8 cellular contexts compared by ENCODE assay signal in genomic region chr7:143288836-143289235, GRCh38. TPM values are rescaled to one million over a fixed set of nuclear protein-coding genes. Genes with fewer than 3 reads are reported as not detected.
A peak's percentile ranks its signal among the peaks of the same experiment; 100 is the strongest.
DNase-seq lines count a peak whose midpoint lies in the region; ATAC-seq and TF ChIP-seq lines count a peak whose summit lies in the region.

No MANE protein-coding gene starts in this region.

- H3K9me2 ChIP-seq in DOHH2 (replicated peaks; ENCODE audit: control insufficient read depth, low read length) = no peaks in the 10 kb centered on the region

- WGBS in mesendoderm (ENCODE audit: extremely low coverage, insufficient coverage, low lambda C conversion rate) = no CpG with 5 or more reads among the region's 11 CpGs

- H3K27ac ChIP-seq in DOHH2 (ENCODE audit: low read depth, low read length) (peak overlapping the region; percentile 64), HUES48 (ENCODE audit: low read depth, low read length) (peak overlapping the region; percentile 88), mesendoderm (ENCODE audit: low read depth, low read length) (no peak overlapping the region)

- peaks cover 9% of the 10 kb centered on the region for H3K27me3 Mint-ChIP-seq in brain

- peak overlapping the region; percentile 99 for H3K56ac ChIP-seq in mesendoderm (ENCODE audit: low read length)

- H4K20me1 ChIP-seq in DOHH2 (ENCODE audit: control insufficient read depth, insufficient read depth, low read depth, low read length) = peaks cover 26% of the 10 kb centered on the region

- peak overlapping the region; percentile 9 for H2AK5ac ChIP-seq in mesendoderm (ENCODE audit: low read length)

- H4K8ac ChIP-seq in mesendoderm (ENCODE audit: low read depth, low read length) = no peak overlapping the region

- H4K5ac ChIP-seq in mesendoderm (ENCODE audit: low read length) = no peak overlapping the region

- H3K27me3 ChIP-seq in DOHH2 (ENCODE audit: control insufficient read depth, low read length) (no peaks in the 10 kb centered on the region), HUES48 (ENCODE audit: control insufficient read depth, insufficient read depth, low read length) (peaks cover 29% of the 10 kb centered on the region), mesendoderm (ENCODE audit: insufficient read depth, low read length, poor library complexity) (no peaks in the 10 kb centered on the region)

- DNase-seq in mesendoderm (peak; percentile 48), midbrain (lab: John Stamatoyannopoulos, UW) (no peak), NCI-H446 treated with DMSO at 0.1 percent for 48 hours (lab: John Stamatoyannopoulos, UW) (no peak)
- DNase-seq in stimulated activated CD4-positive, alpha-beta T cell treated with anti-CD3 and anti-CD28 coated beads, Interleukin-12 subunit alpha, Interleukin-12 subunit beta, amount 100 ng/mL, for 4 hours = no peak

- no peak overlapping the region for H2BK15ac ChIP-seq in mesendoderm (replicated peaks; ENCODE audit: low read depth)

- no peak for TF ChIP-seq CTCF in DOHH2 (IDR thresholded peaks at IDR 0.05; ENCODE audit: low read depth, low read length, poor library complexity, severe bottlenecking)
- no peak for TF ChIP-seq CTCF in brain (conservative IDR thresholded peaks at IDR 0.05)

- peaks cover 52% of the 10 kb centered on the region for H3K4me1 ChIP-seq in DOHH2 (ENCODE audit: control insufficient read depth, low read length)
- H3K4me1 ChIP-seq in HUES48 (ENCODE audit: control insufficient read depth, insufficient read depth, low read length) = peaks cover 22% of the 10 kb centered on the region
- H3K4me1 ChIP-seq in mesendoderm (ENCODE audit: control insufficient read depth, low read depth, low read length) = peaks cover 10% of the 10 kb centered on the region

- peak overlapping the region; percentile 91 to 98 (median 96) for H3K27ac Mint-ChIP-seq in brain

- no peak overlapping the region for H2BK5ac ChIP-seq in mesendoderm (ENCODE audit: low read length)

- peaks cover 70% of the 10 kb centered on the region for H3K4me1 Mint-ChIP-seq in brain

- H3K36me3 Mint-ChIP-seq in brain = peaks cover 35% of the 10 kb centered on the region

- peak overlapping the region; percentile 83 for H3K4me2 ChIP-seq in DOHH2 (ENCODE audit: low read length)
- H3K4me2 ChIP-seq in mesendoderm (ENCODE audit: low read length) = peak overlapping the region; percentile 44

- H3K9me3 ChIP-seq in DOHH2 (ENCODE audit: control insufficient read depth, insufficient read depth, low read length) (peaks cover 7% of the 10 kb centered on the region), HUES48 (ENCODE audit: control insufficient read depth, insufficient read depth, low read length) (peaks cover 6% of the 10 kb centered on the region)

- H3K36me3 ChIP-seq in DOHH2 (ENCODE audit: control insufficient read depth, low read length) (peaks cover 59% of the 10 kb centered on the region), HUES48 (ENCODE audit: control insufficient read depth, insufficient read depth, low read length) (peaks cover 34% of the 10 kb centered on the region), mesendoderm (ENCODE audit: control insufficient read depth, insufficient read depth, low read length) (peaks cover 11% of the 10 kb centered on the region)

- peak overlapping the region; percentile 10 for H3K18ac ChIP-seq in mesendoderm (ENCODE audit: low read length)

- H3K79me2 ChIP-seq in DOHH2 (ENCODE audit: control insufficient read depth, low read length) = peaks cover 53% of the 10 kb centered on the region
- H3K79me2 ChIP-seq in mesendoderm (ENCODE audit: control insufficient read depth, insufficient read depth, low read length) = peaks cover 25% of the 10 kb centered on the region

- H3K9me3 Mint-ChIP-seq in brain = peaks cover 0 to 7% (median 4%) of the 10 kb centered on the region in 5 experiments

- H3K79me1 ChIP-seq in mesendoderm (ENCODE audit: low read length) = peaks cover 15% of the 10 kb centered on the region

- H2BK120ac ChIP-seq in mesendoderm (ENCODE audit: low read depth, low read length) = no peak overlapping the region

- no peaks in the 10 kb centered on the region for H3F3A ChIP-seq in DOHH2 (ENCODE audit: control insufficient read depth, insufficient read depth)

- H3K4ac ChIP-seq in mesendoderm (ENCODE audit: low read depth, low read length) = peak overlapping the region; percentile 58

- peak overlapping the region; percentile 48 for H3K23ac ChIP-seq in mesendoderm (ENCODE audit: low read length)

- peak overlapping the region; percentile 95 to 99 (median 97) for H3K4me3 Mint-ChIP-seq in brain

- peak overlapping the region; percentile 97 for H3K9ac ChIP-seq in HUES48 (ENCODE audit: low read depth, low read length)
- peak overlapping the region; percentile 95 for H3K9ac ChIP-seq in mesendoderm (ENCODE audit: low read length)

- ATAC-seq in GM21786 (IDR thresholded peaks at IDR 0.05; ENCODE audit: unreplicated experiment) = no peak

- H3K4me3 ChIP-seq in DOHH2 (ENCODE audit: low read length) (peak overlapping the region; percentile 94), HUES48 (ENCODE audit: low read depth, low read length) (peak overlapping the region; percentile 82), mesendoderm (ENCODE audit: low read length) (peak overlapping the region; percentile 88)

RNA-seq across cellular contexts. Expression of gene CASP2, which starts 0.7 kb away (rescaled TPM):
- 37.1 TPM for polyA plus RNA-seq in brain (ENCODE audit: insufficient read depth, low read depth, low replicate concordance)
- 20.6 TPM for polyA plus RNA-seq in mesendoderm (2013, experiment 1 of 2)
- polyA plus RNA-seq in mesendoderm (2013, experiment 2 of 2) = 19.0 TPM

RNA-seq across cellular contexts. Expression of gene TMEM139, which starts 4.1 kb away (rescaled TPM):
- polyA plus RNA-seq in brain (ENCODE audit: insufficient read depth, low read depth, low replicate concordance) = 2.3 TPM
- polyA plus RNA-seq in mesendoderm (2013, experiment 1 of 2) = 0.84 TPM
- polyA plus RNA-seq in mesendoderm (2013, experiment 2 of 2) = 1.4 TPM

RNA-seq across cellular contexts. Expression of gene GSTK1, which starts 25.6 kb away (rescaled TPM):
- 82.8 TPM for polyA plus RNA-seq in brain (ENCODE audit: insufficient read depth, low read depth, low replicate concordance)
- polyA plus RNA-seq in mesendoderm (2013, experiment 1 of 2) = 20.7 TPM
- 21.6 TPM for polyA plus RNA-seq in mesendoderm (2013, experiment 2 of 2)

RNA-seq across cellular contexts. Expression of gene CLCN1, which starts 27.1 kb away (rescaled TPM):
- not detected for polyA plus RNA-seq in brain (ENCODE audit: insufficient read depth, low read depth, low replicate concordance)
- polyA plus RNA-seq in mesendoderm (2013, experiment 1 of 2) = 0.27 TPM
- 0.25 TPM for polyA plus RNA-seq in mesendoderm (2013, experiment 2 of 2)
